In the genomic region with DNA sequence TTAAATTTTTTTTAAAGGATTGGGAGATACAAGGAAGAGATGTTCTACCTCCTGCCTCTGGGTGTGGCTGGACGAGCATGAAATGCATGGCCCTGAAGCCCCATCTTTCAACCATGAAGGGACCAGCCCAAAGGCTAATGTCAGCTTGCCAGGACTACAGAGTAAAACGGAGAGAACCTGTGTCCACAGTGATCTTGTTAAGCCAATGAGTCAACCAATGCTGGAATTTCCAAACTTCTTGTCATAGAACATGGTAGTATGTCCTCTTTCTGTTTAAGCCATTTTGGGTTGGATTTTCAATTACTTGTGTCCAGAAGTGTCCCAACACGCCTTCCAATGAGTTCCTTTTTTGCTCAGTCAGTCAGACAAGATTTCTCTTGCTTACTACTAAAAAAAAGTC, we compare ENCODE assay signal across 22 cellular contexts.
"Had no signal": no experiment of that assay in that cellular context is flagged by ENCODE, and none has a peak within 500 bp of the region (broad histone marks: within the 10 kb centered on the region; RNA-seq: fewer than 3 reads in every experiment).

No MANE protein-coding gene starts in this region.

- FAIRE-seq: RCC 7860, TTC549 had no signal

- H3K36me3 Mint-ChIP-seq: activated CD4-positive, alpha-beta memory T cell treated with anti-CD3 and anti-CD28 coated beads for 36 hours; activated naive CD8-positive, alpha-beta T cell; T-cell had no signal

- H3K4me3 Mint-ChIP-seq: activated CD4-positive, alpha-beta memory T cell treated with anti-CD3 and anti-CD28 coated beads for 36 hours; activated CD4-positive, alpha-beta T cell treated with anti-CD3 and anti-CD28 coated beads, Interleukin-2, amount 10 ng/mL, durations not matched to agents 7 days and 5 days; activated naive CD4-positive, alpha-beta T cell treated with anti-CD3 and anti-CD28 coated beads for 36 hours; activated naive CD8-positive, alpha-beta T cell; activated T-helper 17 cell treated with anti-CD3 and anti-CD28 coated beads, Interleukin-2, amount 50 U/mL, for 72 hours; T-cell had no signal

- H3K4me1 Mint-ChIP-seq: activated CD4-positive, alpha-beta T cell treated with anti-CD3 and anti-CD28 coated beads, Interleukin-2, amount 10 ng/mL, durations not matched to agents 7 days and 5 days; activated T-helper 17 cell treated with anti-CD3 and anti-CD28 coated beads, Interleukin-2, amount 50 U/mL, for 72 hours; T-cell had no signal

- H3K9me3 Mint-ChIP-seq: activated CD4-positive, alpha-beta memory T cell treated with anti-CD3 and anti-CD28 coated beads for 36 hours; activated CD4-positive, alpha-beta T cell treated with anti-CD3 and anti-CD28 coated beads, Interleukin-2, amount 10 ng/mL, durations not matched to agents 7 days and 5 days; activated naive CD4-positive, alpha-beta T cell treated with anti-CD3 and anti-CD28 coated beads for 36 hours; activated T-helper 17 cell treated with anti-CD3 and anti-CD28 coated beads, Interleukin-2, amount 50 U/mL, for 72 hours; T-cell had no signal

- DNase-seq: activated CD4-positive, alpha-beta memory T cell treated with anti-CD3 and anti-CD28 coated beads for 36 hours; activated CD4-positive, alpha-beta T cell treated with anti-CD3 and anti-CD28 coated beads, Interleukin-2, amount 10 ng/mL, durations not matched to agents 7 days and 5 days; activated CD4-positive, CD25-positive, alpha-beta regulatory T cell; activated gamma-delta T cell; activated naive CD4-positive, alpha-beta T cell treated with anti-CD3 and anti-CD28 coated beads for 36 hours; activated T-cell treated with anti-CD3 and anti-CD28 coated beads for 4 hours; activated T-cell treated with anti-CD3 and anti-CD28 coated beads, Interleukin-2, amount 50 U/mL, for 48 hours; brain microvascular endothelial cell; NCI-H1105 treated with DMSO at 0.1 percent for 48 hours; NCI-H1436 treated with DMSO at 0.1 percent for 48 hours; NCI-H187; NCI-H2081; NCI-H446; NCI-H524; T-cell; T-helper 2 cell; T1000 had no signal

- H3K27ac Mint-ChIP-seq: activated CD4-positive, alpha-beta memory T cell treated with anti-CD3 and anti-CD28 coated beads for 36 hours; activated CD4-positive, alpha-beta T cell treated with anti-CD3 and anti-CD28 coated beads, Interleukin-2, amount 10 ng/mL, durations not matched to agents 7 days and 5 days; activated naive CD4-positive, alpha-beta T cell treated with anti-CD3 and anti-CD28 coated beads for 36 hours; activated naive CD8-positive, alpha-beta T cell; activated T-helper 17 cell treated with anti-CD3 and anti-CD28 coated beads, Interleukin-2, amount 50 U/mL, for 72 hours; T-cell had no signal

- ATAC-seq: activated T-helper 17 cell treated with anti-CD3 and anti-CD28 coated beads, Interleukin-2, amount 50 U/mL, for 72 hours; Right ventricle myocardium inferior; T-cell had no signal

- H3K27me3 Mint-ChIP-seq: activated CD4-positive, alpha-beta memory T cell treated with anti-CD3 and anti-CD28 coated beads for 36 hours; activated CD4-positive, alpha-beta T cell treated with anti-CD3 and anti-CD28 coated beads, Interleukin-2, amount 10 ng/mL, durations not matched to agents 7 days and 5 days; activated naive CD8-positive, alpha-beta T cell; activated T-helper 17 cell treated with anti-CD3 and anti-CD28 coated beads, Interleukin-2, amount 50 U/mL, for 72 hours; T-cell had no signal
